In the genomic region with DNA sequence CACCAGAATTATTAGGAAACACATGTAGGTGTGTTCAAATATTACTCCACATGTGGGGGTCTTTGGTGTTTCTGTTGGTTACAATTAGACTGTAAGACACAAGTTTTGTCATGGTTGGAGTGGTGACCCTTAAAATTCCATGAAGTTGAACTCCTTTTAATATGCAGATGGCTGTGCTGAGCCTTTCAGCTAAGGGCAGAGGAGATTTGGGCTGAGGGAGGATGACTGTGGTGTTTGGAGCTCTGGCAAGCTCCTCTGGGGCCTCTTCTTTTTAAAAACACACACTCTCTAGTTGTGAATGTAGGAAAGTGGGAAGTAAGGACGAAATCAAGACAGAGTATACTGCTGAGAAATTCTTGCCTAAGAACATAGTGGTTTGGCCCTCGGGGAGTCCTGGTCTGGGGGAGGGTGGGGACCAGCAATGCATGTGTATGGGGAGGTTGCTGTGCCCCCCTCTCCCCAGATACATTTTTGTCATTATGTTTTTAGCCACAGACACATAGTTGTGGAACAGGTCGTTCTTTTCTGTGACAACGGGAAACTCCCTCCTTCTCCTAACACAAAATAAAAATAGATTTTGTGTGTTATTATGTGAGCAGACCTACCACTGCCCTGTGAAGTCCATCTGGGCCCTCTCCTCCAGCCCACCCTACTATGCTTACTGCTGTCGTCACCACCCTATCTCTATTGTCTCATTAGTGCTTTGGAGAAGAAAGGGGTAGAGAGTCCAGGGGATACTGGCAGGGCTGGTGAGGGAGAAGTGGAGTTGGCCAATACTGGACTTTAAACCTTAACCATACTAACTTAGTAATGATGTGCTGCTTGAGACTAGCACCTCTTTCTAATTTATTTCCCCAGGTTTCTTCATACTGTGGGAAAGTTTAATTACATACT, we compare ENCODE assay signal across 9 cellular contexts. TPM values are rescaled to one million over a fixed set of nuclear protein-coding genes. Genes with fewer than 3 reads are reported as not detected.
DNase-seq lines count a peak whose midpoint lies in the region; ATAC-seq, FAIRE-seq and TF ChIP-seq lines count a peak whose summit lies in the region.
"Had no signal": no experiment of that assay in that cellular context is flagged by ENCODE, and none has a peak within 500 bp of the region (broad histone marks: within the 10 kb centered on the region; RNA-seq: fewer than 3 reads in every experiment).

No MANE protein-coding gene starts in this region.

- intact Hi-C loops in endothelial cell of umbilical vein (cut with micrococcal nuclease), result no loop called here
- intact Hi-C loops in psoas muscle (cut with DNase I), result no loop called here

- CTCF ChIA-PET in CD8-positive, alpha-beta memory T cell (lab: Charles Lee), result no interaction called here
- CTCF ChIA-PET in endothelial cell of umbilical vein (lab: Charles Lee), result no interaction called here

- peaks cover 98 to 100% (median 100%) of the 10 kb centered on the region in 3 donors for H3K4me1 Mint-ChIP-seq in CD8-positive, alpha-beta memory T cell

- POLR2A ChIA-PET in CD8-positive, alpha-beta memory T cell (lab: Charles Lee), result interaction anchor here (3.2 kb wide), 1 partner anchor 9 kb away, joined by 28 read pairs; a partner anchor contains a TSS
- POLR2A ChIA-PET in endothelial cell of umbilical vein (lab: Charles Lee), result no interaction called here

- ATAC-seq in psoas muscle (peak in 3 of 4 donors; percentile 21 to 31 (median 25)), omental fat pad (ENCODE audit: low FRiP score) (no peak), GM18505 (IDR thresholded peaks at IDR 0.05; ENCODE audit: unreplicated experiment) (no peak)

- TF ChIP-seq CTCF in endothelial cell of umbilical vein (IDR thresholded peaks at IDR 0.05; ENCODE audit: extremely low read depth in 1 of 2, insufficient read depth in 1 of 2, low read depth in 1 of 2, low read length in 2 of 2), result no peak
- no peak for TF ChIP-seq CTCF in psoas muscle (IDR thresholded peaks at IDR 0.05)
- no peak for TF ChIP-seq CTCF in omental fat pad (IDR thresholded peaks at IDR 0.05)

- no peaks in the 10 kb centered on the region for H3K9me1 ChIP-seq in endothelial cell of umbilical vein (replicated peaks; ENCODE audit: control insufficient read depth, extremely low read depth, insufficient read depth, low read length)

- H3K27ac ChIP-seq in CD8-positive, alpha-beta memory T cell (ENCODE audit: low read depth, low read length), result no peak overlapping the region
- H3K27ac ChIP-seq in endothelial cell of umbilical vein (ENCODE audit: insufficient read depth, low read depth, low read length) (peak overlapping the region; percentile 96), psoas muscle (peak overlapping the region; percentile 14)

- no peaks in the 10 kb centered on the region for H3K9me3 ChIP-seq in CD8-positive, alpha-beta memory T cell (ENCODE audit: low read length)
- H3K9me3 ChIP-seq in endothelial cell of umbilical vein (replicated peaks; ENCODE audit: control insufficient read depth, insufficient read depth, low read length) (no peaks in the 10 kb centered on the region), psoas muscle (no peaks in the 10 kb centered on the region)

- no peak for FAIRE-seq in endothelial cell of umbilical vein (lab: Jason Lieb, UNC)
- FAIRE-seq: frontal cortex had no signal

- dilution Hi-C loops in endothelial cell of umbilical vein (cut with MboI; ENCODE audit: extremely low pct_ligation_motif_present, low sequenced_read_pairs), result no loop called here

- H3K4me3 ChIP-seq in CD8-positive, alpha-beta memory T cell (ENCODE audit: low read length), result no peak overlapping the region
- no peak overlapping the region for H3K4me3 ChIP-seq in endothelial cell of umbilical vein (replicated peaks in 1 of 3; ENCODE audit: insufficient read depth in 1 of 3, low read depth in 1 of 3, low read length in 3 of 3)
- no peak overlapping the region for H3K4me3 ChIP-seq in psoas muscle

- H3K27me3 Mint-ChIP-seq in CD8-positive, alpha-beta memory T cell, result no peaks in the 10 kb centered on the region

- no peak overlapping the region for H2AFZ ChIP-seq in endothelial cell of umbilical vein (ENCODE audit: low read depth, low read length)

- H3K4me1 ChIP-seq in CD8-positive, alpha-beta memory T cell (ENCODE audit: insufficient read depth, low read length), result peaks cover 92% of the 10 kb centered on the region
- H3K4me1 ChIP-seq in endothelial cell of umbilical vein (ENCODE audit: control insufficient read depth, extremely low read depth, insufficient read depth, low read length), result peaks cover 45% of the 10 kb centered on the region
- H3K4me1 ChIP-seq in psoas muscle, result peaks cover 89% of the 10 kb centered on the region

- H3K36me3 ChIP-seq in CD8-positive, alpha-beta memory T cell (ENCODE audit: insufficient read depth, low read length), result no peaks in the 10 kb centered on the region
- no peaks in the 10 kb centered on the region for H3K36me3 ChIP-seq in endothelial cell of umbilical vein (ENCODE audit: control insufficient read depth in 2 of 2, extremely low read depth in 1 of 2, insufficient read depth in 2 of 2, low read length in 2 of 2)
- no peaks in the 10 kb centered on the region for H3K36me3 ChIP-seq in psoas muscle (ENCODE audit: insufficient read depth in 1 of 2, low read depth in 1 of 2)

- no peak overlapping the region for H3K4me2 ChIP-seq in endothelial cell of umbilical vein (ENCODE audit: insufficient read depth, low read length)

- H3K9me3 Mint-ChIP-seq in CD8-positive, alpha-beta memory T cell, result no peaks in the 10 kb centered on the region

- peaks cover 2 to 13% (median 8%) of the 10 kb centered on the region in 3 donors for H3K36me3 Mint-ChIP-seq in CD8-positive, alpha-beta memory T cell

- peaks cover 41% of the 10 kb centered on the region for H3K79me2 ChIP-seq in endothelial cell of umbilical vein (ENCODE audit: control insufficient read depth, insufficient read depth, low read length)

- no peak for DNase-seq in CD8-positive, alpha-beta memory T cell
- DNase-seq in SKM-1 (lab: John Stamatoyannopoulos, UW; ENCODE audit: unreplicated experiment) (peak; percentile 37), endothelial cell of umbilical vein (ENCODE audit: low read depth, low spot score) (no peak), psoas muscle (no peak), NCI-H2107 treated with DMSO at 0.1 percent for 48 hours (lab: John Stamatoyannopoulos, UW; ENCODE audit: unreplicated experiment) (no peak), omental fat pad (ENCODE audit: low spot score) (no peak), NCI-H2227 (lab: John Stamatoyannopoulos, UW; ENCODE audit: unreplicated experiment) (no peak)

- 36 to 62% (median 55%) methylated on average over 5 of the region's 5 CpGs for WGBS in psoas muscle, 3 donors

- H3K27ac Mint-ChIP-seq in CD8-positive, alpha-beta memory T cell, result peak overlapping the region; percentile 83 to 97 (median 94)

- no peak overlapping the region for H3K9ac ChIP-seq in endothelial cell of umbilical vein (replicated peaks; ENCODE audit: extremely low read depth, insufficient read depth, low read length)

- TF ChIP-seq POLR2A in endothelial cell of umbilical vein (IDR thresholded peaks at IDR 0.05; ENCODE audit: low read depth, low read length), result no peak
- TF ChIP-seq POLR2A in GM18505 (IDR thresholded peaks at IDR 0.05; ENCODE audit: borderline replicate concordance, extremely low read depth, insufficient read depth, insufficient read length), result no peak

- H4K20me1 ChIP-seq in endothelial cell of umbilical vein (replicated peaks; ENCODE audit: control insufficient read depth, extremely low read depth, insufficient read depth, low read length), result no peaks in the 10 kb centered on the region

- peak overlapping the region; percentile 30 to 80 (median 47) for H3K4me3 Mint-ChIP-seq in CD8-positive, alpha-beta memory T cell

- BruUV-seq in endothelial cell of umbilical vein (replicated peaks; lab: Mats Ljungman, UMichigan), result no TSS peak

- H3K27me3 ChIP-seq in CD8-positive, alpha-beta memory T cell (ENCODE audit: insufficient read depth, low read length, poor library complexity, severe bottlenecking), result no peaks in the 10 kb centered on the region
- H3K27me3 ChIP-seq in endothelial cell of umbilical vein (ENCODE audit: control insufficient read depth in 2 of 2, insufficient read depth in 2 of 2, low read length in 2 of 2) (no peaks in the 10 kb centered on the region), psoas muscle (ENCODE audit: insufficient read depth in 3 of 3, low read length in 2 of 3) (no peaks in the 10 kb centered on the region)

TF ChIP-seq in endothelial cell of umbilical vein, 7 proteins besides CTCF, POLR2A, EP300 and RAD21:
- no peak for TF ChIP-seq JUN (IDR thresholded peaks at IDR 0.05; ENCODE audit: borderline replicate concordance, insufficient read depth, insufficient read length, low read depth)
- no peak for TF ChIP-seq MYC (IDR thresholded peaks at IDR 0.05; ENCODE audit: low read depth, low read length)
- TF ChIP-seq, protein P1, sequence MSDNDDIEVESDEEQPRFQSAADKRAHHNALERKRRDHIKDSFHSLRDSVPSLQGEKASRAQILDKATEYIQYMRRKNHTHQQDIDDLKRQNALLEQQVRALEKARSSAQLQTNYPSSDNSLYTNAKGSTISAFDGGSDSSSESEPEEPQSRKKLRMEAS (IDR thresholded peaks at IDR 0.05; ENCODE audit: insufficient read depth, insufficient read length), result no peak
- no peak for TF ChIP-seq FOS (IDR thresholded peaks at IDR 0.05; ENCODE audit: borderline replicate concordance, insufficient read depth, low read length)
- TF ChIP-seq POLR2AphosphoS5 (IDR thresholded peaks at IDR 0.05; ENCODE audit: insufficient read depth, low read depth, low read length), result no peak
- no peak for TF ChIP-seq GATA2 (IDR thresholded peaks at IDR 0.05; ENCODE audit: insufficient read depth, insufficient read length, low read depth, low read length)

RNA-seq across cellular contexts. Expression of a gene that starts 10.0 kb away (rescaled TPM):
- total RNA-seq in CD8-positive, alpha-beta memory T cell, result 100 to 1,000 TPM; 145 to 156 TPM
- polyA plus RNA-seq in CD8-positive, alpha-beta memory T cell, result 56.7 TPM
- total RNA-seq in endothelial cell of umbilical vein (79.9 TPM in 2 replicates), psoas muscle (10 to 100 TPM; 62.2 to 97.2 (median 80.6) TPM), omental fat pad (100 to 1,000 TPM in 1 of 4 donors, 10 to 100 TPM in 3; 84.8 to 164 (median 91.6) TPM)
- polyA plus RNA-seq in endothelial cell of umbilical vein (45.8 and 54.5 TPM in 2 replicates), psoas muscle (10 to 100 TPM; 13.8 to 73.3 (median 26.5) TPM)
- 29.7 and 34.8 TPM in 2 replicates for polyA plus RNA-seq in endothelial cell of umbilical vein (2011; cell fraction: cytosol; rRNA removed)
- 54.4 and 61.9 TPM in 2 replicates for polyA plus RNA-seq in endothelial cell of umbilical vein (2011; cell fraction: nucleus; rRNA removed)
- polyA plus RNA-seq in endothelial cell of umbilical vein (2012), result 42.9 and 46.1 TPM in 2 replicates
- polyA minus RNA-seq in endothelial cell of umbilical vein, result 134 and 153 TPM in 2 replicates
- polyA minus RNA-seq in endothelial cell of umbilical vein (2011; cell fraction: cytosol; rRNA and poly(A)+ RNA removed), result 33.7 TPM
- 158 and 170 TPM in 2 replicates for polyA minus RNA-seq in endothelial cell of umbilical vein (2011; cell fraction: nucleus; rRNA and poly(A)+ RNA removed)

Comparison
In these comparisons a context has a peak if more than half of its experiments do, and no peak if none do; other contexts are left out.
1. ATAC-seq: peak in psoas muscle (3 of 4); none in omental fat pad (single experiment) and GM18505 (single experiment).